17 cellular contexts compared by ENCODE assay signal in genomic region chr17:71600137-71600789, GRCh38.
"Had no signal": no experiment of that assay in that cellular context is flagged by ENCODE, and none has a peak within 500 bp of the region (broad histone marks: within the 10 kb centered on the region; RNA-seq: fewer than 3 reads in every experiment).

No MANE protein-coding gene starts in this region.

- H3K36me3 Mint-ChIP-seq: activated CD8-positive, alpha-beta memory T cell treated with anti-CD3 and anti-CD28 coated beads, Interleukin-2, amount 10 ng/mL, durations not matched to agents 7 days and 5 days; activated naive CD4-positive, alpha-beta T cell treated with anti-CD3 and anti-CD28 coated beads, Interleukin-2, amount 50 U/mL, for 24 hours; naive thymus-derived CD4-positive, alpha-beta T cell; stimulated activated naive B cell treated with anti-CD40 and anti-IgM and Interleukin-4, amounts not matched to agents 10 μg/mL and 1 μg/mL and 100 μg/mL, for 72 hours had no signal

- H3K36me3 ChIP-seq: spleen, transverse colon had no signal

- H3K9me3 ChIP-seq: spleen, transverse colon had no signal

- H3K27me3 ChIP-seq: spleen, transverse colon had no signal

- DNase-seq: activated CD4-positive, alpha-beta T cell treated with anti-CD3 and anti-CD28 coated beads for 1 hour; activated CD4-positive, alpha-beta T cell treated with anti-CD3 and anti-CD28 coated beads, Interleukin-2, amount 50 U/mL, for 48 hours; activated CD8-positive, alpha-beta memory T cell treated with anti-CD3 and anti-CD28 coated beads, Interleukin-2, amount 10 ng/mL, durations not matched to agents 7 days and 5 days; activated effector memory CD4-positive, alpha-beta T cell treated with Interleukin-2 at 50 U/mL for 16 hours; activated T-cell treated with anti-CD3 and anti-CD28 coated beads, Interleukin-2, amount 50 U/mL, for 24 hours; effector memory CD4-positive, alpha-beta T cell; hippocampal formation; midbrain; naive thymus-derived CD4-positive, alpha-beta T cell; spleen; stimulated activated CD4-positive, alpha-beta T cell treated with anti-CD3 and anti-CD28 coated beads, Interleukin-2, amount 100 ng/mL, for 24 hours; stimulated activated naive B cell treated with anti-CD40 and anti-IgM and Interleukin-4, amounts not matched to agents 10 μg/mL and 1 μg/mL and 100 μg/mL, for 72 hours; T-helper 9 cell; transverse colon had no signal

- H3K4me1 Mint-ChIP-seq: activated CD8-positive, alpha-beta memory T cell treated with anti-CD3 and anti-CD28 coated beads, Interleukin-2, amount 10 ng/mL, durations not matched to agents 7 days and 5 days; activated naive CD4-positive, alpha-beta T cell treated with anti-CD3 and anti-CD28 coated beads, Interleukin-2, amount 50 U/mL, for 24 hours; central memory CD8-positive, alpha-beta T cell; naive thymus-derived CD4-positive, alpha-beta T cell; stimulated activated naive B cell treated with anti-CD40 and anti-IgM and Interleukin-4, amounts not matched to agents 10 μg/mL and 1 μg/mL and 100 μg/mL, for 72 hours had no signal

- H3K9me3 Mint-ChIP-seq: activated naive CD4-positive, alpha-beta T cell treated with anti-CD3 and anti-CD28 coated beads, Interleukin-2, amount 50 U/mL, for 24 hours had no signal

- H3K27ac Mint-ChIP-seq: activated CD8-positive, alpha-beta memory T cell treated with anti-CD3 and anti-CD28 coated beads, Interleukin-2, amount 10 ng/mL, durations not matched to agents 7 days and 5 days; activated naive CD4-positive, alpha-beta T cell treated with anti-CD3 and anti-CD28 coated beads, Interleukin-2, amount 50 U/mL, for 24 hours; activated T-cell treated with anti-CD3 and anti-CD28 coated beads, Interleukin-2, amount 50 U/mL, for 24 hours; naive thymus-derived CD4-positive, alpha-beta T cell; stimulated activated naive B cell treated with anti-CD40 and anti-IgM and Interleukin-4, amounts not matched to agents 10 μg/mL and 1 μg/mL and 100 μg/mL, for 72 hours had no signal

- ATAC-seq: activated CD8-positive, alpha-beta memory T cell treated with anti-CD3 and anti-CD28 coated beads, Interleukin-2, amount 10 ng/mL, durations not matched to agents 7 days and 5 days; naive thymus-derived CD4-positive, alpha-beta T cell; stimulated activated naive B cell treated with anti-CD40 and anti-IgM and Interleukin-4, amounts not matched to agents 10 μg/mL and 1 μg/mL and 100 μg/mL, for 72 hours had no signal

- H3K4me3 Mint-ChIP-seq: activated CD8-positive, alpha-beta memory T cell treated with anti-CD3 and anti-CD28 coated beads, Interleukin-2, amount 10 ng/mL, durations not matched to agents 7 days and 5 days; activated naive CD4-positive, alpha-beta T cell treated with anti-CD3 and anti-CD28 coated beads, Interleukin-2, amount 50 U/mL, for 24 hours; activated T-cell treated with anti-CD3 and anti-CD28 coated beads, Interleukin-2, amount 50 U/mL, for 24 hours; central memory CD8-positive, alpha-beta T cell; naive thymus-derived CD4-positive, alpha-beta T cell; stimulated activated naive B cell treated with anti-CD40 and anti-IgM and Interleukin-4, amounts not matched to agents 10 μg/mL and 1 μg/mL and 100 μg/mL, for 72 hours had no signal

- H3K4me1 ChIP-seq: spleen had no signal

- H3K27me3 Mint-ChIP-seq: activated CD8-positive, alpha-beta memory T cell treated with anti-CD3 and anti-CD28 coated beads, Interleukin-2, amount 10 ng/mL, durations not matched to agents 7 days and 5 days; activated naive CD4-positive, alpha-beta T cell treated with anti-CD3 and anti-CD28 coated beads, Interleukin-2, amount 50 U/mL, for 24 hours; activated T-cell treated with anti-CD3 and anti-CD28 coated beads, Interleukin-2, amount 50 U/mL, for 24 hours; central memory CD8-positive, alpha-beta T cell; naive thymus-derived CD4-positive, alpha-beta T cell; stimulated activated naive B cell treated with anti-CD40 and anti-IgM and Interleukin-4, amounts not matched to agents 10 μg/mL and 1 μg/mL and 100 μg/mL, for 72 hours had no signal

- H3K4me3 ChIP-seq: spleen, transverse colon had no signal

- H3K27ac ChIP-seq: epithelial cell of prostate, spleen had no signal
